5 cellular contexts compared by ENCODE assay signal in genomic region chr1:9267827-9268581, GRCh38.
"Had no signal": no experiment of that assay in that cellular context is flagged by ENCODE, and none has a peak within 500 bp of the region (broad histone marks: within the 10 kb centered on the region; RNA-seq: fewer than 3 reads in every experiment).

No MANE protein-coding gene starts in this region.

- DNase-seq: RPMI8226 had no signal

- H3K36me3 ChIP-seq: SJCRH30 had no signal

- H3K9me3 ChIP-seq: SJCRH30, SK-N-SH had no signal

- H3K27ac ChIP-seq: PC-9, SJCRH30 had no signal

- H2AFZ ChIP-seq: PC-9 had no signal

- H3K4me1 ChIP-seq: SJCRH30 had no signal

- H3K4me3 ChIP-seq: PC-9, SJCRH30 had no signal

- H3K9ac ChIP-seq: SK-N-SH had no signal

- FAIRE-seq: astrocyte had no signal

- H3K4me2 ChIP-seq: PC-9, SK-N-SH had no signal
